ENCODE assay signal across 15 cellular contexts in genomic region chr4:154160925-154161324, GRCh38.
"Had no signal": no experiment of that assay in that cellular context is flagged by ENCODE, and none has a peak within 500 bp of the region (broad histone marks: within the 10 kb centered on the region; RNA-seq: fewer than 3 reads in every experiment).

No MANE protein-coding gene starts in this region.

- H3K4me3 ChIP-seq: esophagus muscularis mucosa, gastroesophageal sphincter, ovary, smooth muscle cell had no signal

- DNase-seq: effector memory CD4-positive, alpha-beta T cell; foreskin fibroblast; glutamatergic neuron; kidney; left cardiac atrium; mammary epithelial cell; naive thymus-derived CD4-positive, alpha-beta T cell; ovary; right cardiac atrium; stimulated activated CD4-positive, alpha-beta T cell treated with anti-CD3 and anti-CD28 coated beads, Interleukin-2, amount 100 ng/mL, for 48 hours; stimulated activated naive CD4-positive, alpha-beta T cell treated with Interleukin-2 at 50 U/mL for 16 hours; trophoblast cell had no signal

- H3K27me3 ChIP-seq: esophagus muscularis mucosa, gastroesophageal sphincter, ovary had no signal

- H3K36me3 ChIP-seq: esophagus muscularis mucosa, gastroesophageal sphincter, ovary had no signal
